Comparison of ENCODE assay signal across 1 cellular context in genomic region chr9:78320875-78321496, GRCh38.
TF ChIP-seq lines count a peak whose summit lies in the region.

No MANE protein-coding gene starts in this region.

TF ChIP-seq in GM23338, 12 proteins besides CTCF, POLR2A, EP300 and RAD21 (continued from another document):
- TF ChIP-seq ZNF462 (CRISPR knock-in tag; IDR thresholded peaks at IDR 0.05), result no peak
